ENCODE assay signal across 21 cellular contexts in genomic region chr12:49811136-49811535, GRCh38. TPM values are rescaled to one million over a fixed set of nuclear protein-coding genes. Genes with fewer than 3 reads are reported as not detected.
DNase-seq lines count a peak whose midpoint lies in the region; ATAC-seq and TF ChIP-seq lines count a peak whose summit lies in the region.
"Had no signal": no experiment of that assay in that cellular context is flagged by ENCODE, and none has a peak within 500 bp of the region (broad histone marks: within the 10 kb centered on the region; RNA-seq: fewer than 3 reads in every experiment).

No MANE protein-coding gene starts in this region.

- POLR2A ChIA-PET in WTC11 (lab: Charles Lee), result interaction anchor here (0.5 to 1.1 kb wide), 2 partner anchors 15 to 1047 kb away, joined by 5 to 7 read pairs; no protein-coding TSS in a partner anchor

- H3K9me3 ChIP-seq in mesenchymal stem cell (ENCODE audit: control insufficient read depth, low read length), result no peaks in the 10 kb centered on the region

- H2AK5ac ChIP-seq in mesenchymal stem cell (ENCODE audit: low read length, severe bottlenecking), result no peak overlapping the region

- no peak overlapping the region for H4K8ac ChIP-seq in mesenchymal stem cell (ENCODE audit: low read length)

- no peak overlapping the region for H3K23ac ChIP-seq in mesenchymal stem cell (ENCODE audit: low read length in 2 of 2)

- no peaks in the 10 kb centered on the region for H3K27me3 ChIP-seq in mesenchymal stem cell (ENCODE audit: control insufficient read depth in 1 of 2, insufficient read depth in 1 of 2, low read length in 2 of 2)

- DNase-seq in NCI-H82 (lab: John Stamatoyannopoulos, UW) (peak; percentile 61), NCI-H82 treated with DMSO at 0.1 percent for 48 hours (lab: John Stamatoyannopoulos, UW; ENCODE audit: unreplicated experiment) (no peak), WTC11 (ENCODE audit: low spot score) (no peak), mesenchymal stem cell (no peak)
- DNase-seq in stimulated activated naive B cell treated with anti-CD40 and anti-IgM and Interleukin-4, amounts not matched to agents 10 μg/mL and 1 μg/mL and 100 μg/mL, for 72 hours, result no peak
- no peak for DNase-seq in activated naive CD4-positive, alpha-beta T cell treated with anti-CD3 and anti-CD28 coated beads, Interleukin-2, amount 50 U/mL, for 72 hours (ENCODE audit: low spot score in 2 of 2)
- DNase-seq: 8988T; activated CD4-positive, alpha-beta T cell treated with anti-CD3 and anti-CD28 coated beads, Interleukin-2, amount 10 ng/mL, durations not matched to agents 24 days and 14 days; activated gamma-delta T cell; amniotic stem cell; caudate nucleus; effector CD4-positive, alpha-beta T cell; Karpas-422; NCI-H1092 treated with DMSO at 0.1 percent for 48 hours; NCI-H2081; NCI-H510A treated with DMSO at 0.1 percent for 48 hours; stimulated activated CD4-positive, alpha-beta T cell treated with anti-CD3 and anti-CD28 coated beads, Interleukin-4, amount 100 ng/mL, for 1 hour; T-cell had no signal

- H3K27ac Mint-ChIP-seq in WTC11, result peak overlapping the region; percentile 60
- H3K27ac Mint-ChIP-seq in stimulated activated naive B cell treated with anti-CD40 and anti-IgM and Interleukin-4, amounts not matched to agents 10 μg/mL and 1 μg/mL and 100 μg/mL, for 72 hours, result no peak overlapping the region
- peak overlapping the region in 1 of 2 donors; percentile 48 for H3K27ac Mint-ChIP-seq in activated naive CD4-positive, alpha-beta T cell treated with anti-CD3 and anti-CD28 coated beads, Interleukin-2, amount 50 U/mL, for 72 hours
- H3K27ac Mint-ChIP-seq: activated CD4-positive, alpha-beta T cell treated with anti-CD3 and anti-CD28 coated beads, Interleukin-2, amount 10 ng/mL, durations not matched to agents 24 days and 14 days; T-cell had no signal

- CTCF ChIA-PET in WTC11 (lab: Charles Lee), result interaction anchor here (0.6 to 2.5 kb wide), 12 partner anchors 10 to 259 kb away, joined by 3 to 13 read pairs (median 6); partner anchors contain the start of genes NCKAP5L and TMBIM6

- H3K4me3 ChIP-seq in mesenchymal stem cell (ENCODE audit: insufficient read depth in 1 of 2, low read depth in 1 of 2, low read length in 2 of 2), result no peak overlapping the region
- H3K4me3 ChIP-seq: skin epidermis had no signal

- no peak overlapping the region for H2BK12ac ChIP-seq in mesenchymal stem cell (ENCODE audit: low read length in 2 of 2)

- no peak overlapping the region for H3K4ac ChIP-seq in mesenchymal stem cell (ENCODE audit: low read depth in 1 of 2, low read length in 2 of 2)

- H3K9ac ChIP-seq in mesenchymal stem cell (ENCODE audit: low read length), result no peak overlapping the region

- TF ChIP-seq CTCF in WTC11 (IDR thresholded peaks at IDR 0.05), result no peak

- peak overlapping the region in 1 of 2 experiments; percentile 74 for H3K14ac ChIP-seq in mesenchymal stem cell (ENCODE audit: low read length in 2 of 2)

- no peaks in the 10 kb centered on the region for H3K9me3 Mint-ChIP-seq in WTC11
- H3K9me3 Mint-ChIP-seq in stimulated activated naive B cell treated with anti-CD40 and anti-IgM and Interleukin-4, amounts not matched to agents 10 μg/mL and 1 μg/mL and 100 μg/mL, for 72 hours, result no peaks in the 10 kb centered on the region
- no peaks in the 10 kb centered on the region for H3K9me3 Mint-ChIP-seq in activated naive CD4-positive, alpha-beta T cell treated with anti-CD3 and anti-CD28 coated beads, Interleukin-2, amount 50 U/mL, for 72 hours
- H3K9me3 Mint-ChIP-seq: activated CD4-positive, alpha-beta T cell treated with anti-CD3 and anti-CD28 coated beads, Interleukin-2, amount 10 ng/mL, durations not matched to agents 24 days and 14 days; T-cell had no signal

- peak overlapping the region; percentile 34 for H4K91ac ChIP-seq in mesenchymal stem cell (ENCODE audit: low read length)

- H3K4me1 Mint-ChIP-seq in WTC11, result peaks cover 42% of the 10 kb centered on the region
- H3K4me1 Mint-ChIP-seq in stimulated activated naive B cell treated with anti-CD40 and anti-IgM and Interleukin-4, amounts not matched to agents 10 μg/mL and 1 μg/mL and 100 μg/mL, for 72 hours, result peaks cover 17 to 30% of the 10 kb centered on the region in 2 donors

- H3K4me3 Mint-ChIP-seq in WTC11, result no peak overlapping the region
- H3K4me3 Mint-ChIP-seq in stimulated activated naive B cell treated with anti-CD40 and anti-IgM and Interleukin-4, amounts not matched to agents 10 μg/mL and 1 μg/mL and 100 μg/mL, for 72 hours, result no peak overlapping the region
- H3K4me3 Mint-ChIP-seq: activated CD4-positive, alpha-beta T cell treated with anti-CD3 and anti-CD28 coated beads, Interleukin-2, amount 10 ng/mL, durations not matched to agents 24 days and 14 days; T-cell had no signal

- peaks cover 35 to 45% of the 10 kb centered on the region in 2 experiments for H3K36me3 ChIP-seq in mesenchymal stem cell (ENCODE audit: control insufficient read depth in 1 of 2, insufficient read depth in 2 of 2, low read depth in 1 of 2, low read length in 2 of 2)

- peaks cover 53% of the 10 kb centered on the region for H3K79me1 ChIP-seq in mesenchymal stem cell (replicated peaks; ENCODE audit: low read length, poor library complexity, severe bottlenecking)

- H2BK15ac ChIP-seq in mesenchymal stem cell (ENCODE audit: low read depth, poor library complexity, severe bottlenecking), result no peak overlapping the region

- H3K18ac ChIP-seq in mesenchymal stem cell (ENCODE audit: low read depth in 1 of 2, low read length in 2 of 2), result peak overlapping the region in 1 of 2 experiments; percentile 14

- peak overlapping the region; percentile 76 for H2BK5ac ChIP-seq in mesenchymal stem cell (ENCODE audit: low read depth, low read length, poor library complexity, severe bottlenecking)

- ATAC-seq in WTC11, result no peak; the same call in 1 of the 2 replicates
- ATAC-seq in stimulated activated naive B cell treated with anti-CD40 and anti-IgM and Interleukin-4, amounts not matched to agents 10 μg/mL and 1 μg/mL and 100 μg/mL, for 72 hours (replicated peaks), result peak; percentile 54 to 72
- ATAC-seq in GM21737 (IDR thresholded peaks at IDR 0.05; ENCODE audit: unreplicated experiment), result no peak
- ATAC-seq in HG02884 (IDR thresholded peaks at IDR 0.05; ENCODE audit: unreplicated experiment), result no peak
- ATAC-seq in activated naive CD4-positive, alpha-beta T cell treated with anti-CD3 and anti-CD28 coated beads, Interleukin-2, amount 50 U/mL, for 72 hours, result no peak
- ATAC-seq: T-cell had no signal

- H2BK120ac ChIP-seq in mesenchymal stem cell (ENCODE audit: low read depth, low read length), result no peak overlapping the region

- no peak overlapping the region for H3K4me2 ChIP-seq in mesenchymal stem cell (ENCODE audit: low read length, poor library complexity, severe bottlenecking)

- 90% methylated on average over 5 of the region's 5 CpGs for WGBS in mesenchymal stem cell

- no peak overlapping the region for H3K27ac ChIP-seq in mesenchymal stem cell (ENCODE audit: low read length, poor library complexity, severe bottlenecking)

- peaks cover 32% of the 10 kb centered on the region for H3K4me1 ChIP-seq in mesenchymal stem cell (ENCODE audit: control insufficient read depth, insufficient read depth, low read depth, low read length)

- H3K27me3 Mint-ChIP-seq in WTC11 (ENCODE audit: low read depth), result no peaks in the 10 kb centered on the region
- no peaks in the 10 kb centered on the region for H3K27me3 Mint-ChIP-seq in stimulated activated naive B cell treated with anti-CD40 and anti-IgM and Interleukin-4, amounts not matched to agents 10 μg/mL and 1 μg/mL and 100 μg/mL, for 72 hours
- H3K27me3 Mint-ChIP-seq: activated CD4-positive, alpha-beta T cell treated with anti-CD3 and anti-CD28 coated beads, Interleukin-2, amount 10 ng/mL, durations not matched to agents 24 days and 14 days; T-cell had no signal

- no peaks in the 10 kb centered on the region for H3K36me3 Mint-ChIP-seq in WTC11
- H3K36me3 Mint-ChIP-seq in stimulated activated naive B cell treated with anti-CD40 and anti-IgM and Interleukin-4, amounts not matched to agents 10 μg/mL and 1 μg/mL and 100 μg/mL, for 72 hours, result peaks cover 8 to 13% of the 10 kb centered on the region in 2 donors
- H3K36me3 Mint-ChIP-seq in activated naive CD4-positive, alpha-beta T cell treated with anti-CD3 and anti-CD28 coated beads, Interleukin-2, amount 50 U/mL, for 72 hours, result no peaks in the 10 kb centered on the region

- H2AFZ ChIP-seq in mesenchymal stem cell (ENCODE audit: low read depth, low read length), result no peak overlapping the region

TF ChIP-seq in WTC11, 78 proteins besides CTCF, POLR2A, EP300 and RAD21:
- TF ChIP-seq ZNF121 (CRISPR knock-in tag; IDR thresholded peaks at IDR 0.05), result 0 out of 2 replicates have a peak, but pooled peaks have one; percentile 28
- TF ChIP-seq MAX (CRISPR knock-in tag; IDR thresholded peaks at IDR 0.05), result no peak
TF ChIP-seq in WTC11: peak in this region for 1.

RNA-seq across cellular contexts. Expression of gene NCKAP5L, which starts 17.1 kb away (rescaled TPM):
- total RNA-seq in WTC11 (2021), result 22.1 to 27.8 TPM (median 22.4 TPM) in 3 replicates
- 23.5 TPM for polyA plus RNA-seq in mesenchymal stem cell (2013, experiment 1 of 2)
- 22.0 TPM for polyA plus RNA-seq in mesenchymal stem cell (2013, experiment 2 of 2)
- 1 to 10 TPM; 5.5 to 7.5 TPM for total RNA-seq in activated naive CD4-positive, alpha-beta T cell treated with anti-CD3 and anti-CD28 coated beads, Interleukin-2, amount 50 U/mL, for 72 hours

RNA-seq across cellular contexts. Expression of gene BCDIN3D, which starts 31.8 kb away (rescaled TPM):
- 1.6 to 3.2 TPM (median 2.4 TPM) in 3 replicates for total RNA-seq in WTC11 (2021)
- polyA plus RNA-seq in mesenchymal stem cell (2013, experiment 1 of 2), result 4.1 TPM
- polyA plus RNA-seq in mesenchymal stem cell (2013, experiment 2 of 2), result 4.4 TPM
- total RNA-seq in activated naive CD4-positive, alpha-beta T cell treated with anti-CD3 and anti-CD28 coated beads, Interleukin-2, amount 50 U/mL, for 72 hours, result 1 to 10 TPM; 2.5 to 5.4 TPM

Comparison
In these comparisons a context has a peak if more than half of its experiments do, and no peak if none do; other contexts are left out.
1. ATAC-seq: peak in stimulated activated naive B cell treated with anti-CD40 and anti-IgM and Interleukin-4, amounts not matched to agents 10 μg/mL and 1 μg/mL and 100 μg/mL, for 72 hours (2 of 2); none in WTC11 (single experiment), GM21737 (single experiment), HG02884 (single experiment) and activated naive CD4-positive, alpha-beta T cell treated with anti-CD3 and anti-CD28 coated beads, Interleukin-2, amount 50 U/mL, for 72 hours (0 of 2).